In genomic region chr7:135194494-135195095, GRCh38 we compare ENCODE assay signal across 25 cellular contexts. TPM values are rescaled to one million over a fixed set of nuclear protein-coding genes. Genes with fewer than 3 reads are reported as not detected.
A peak's percentile ranks its signal among the peaks of the same experiment; 100 is the strongest.
DNase-seq lines count a peak whose midpoint lies in the region; ATAC-seq and TF ChIP-seq lines count a peak whose summit lies in the region.
"Had no signal": no experiment of that assay in that cellular context is flagged by ENCODE, and none has a peak within 500 bp of the region (broad histone marks: within the 10 kb centered on the region; RNA-seq: fewer than 3 reads in every experiment).

No MANE protein-coding gene starts in this region.

- intact Hi-C loops in breast epithelium (cut with DNase I; ENCODE audit: low total_unique reads), result no loop called here
- intact Hi-C loops in MCF 10A (cut with micrococcal nuclease), result no loop called here

- H3K9me3 ChIP-seq in breast epithelium (no peaks in the 10 kb centered on the region), gastroesophageal sphincter (no peaks in the 10 kb centered on the region)
- H3K9me3 ChIP-seq: A549 had no signal

- H3K4me3 ChIP-seq in breast epithelium (no peak overlapping the region), gastroesophageal sphincter (no peak overlapping the region)
- H3K4me3 ChIP-seq: A549 had no signal

- TF ChIP-seq EP300 in gastroesophageal sphincter (IDR thresholded peaks at IDR 0.05), result no peak

- H3K36me3 ChIP-seq in breast epithelium (no peaks in the 10 kb centered on the region), gastroesophageal sphincter (peaks cover 0 to 96% of the 10 kb centered on the region in 2 donors)

- 72 to 84% methylated on average over 9 to 11 of the region's 12 CpGs for WGBS in gastroesophageal sphincter (ENCODE audit: low coverage in 1 of 2), 2 donors

- CTCF ChIA-PET in MCF 10A (lab: Yijun Ruan, JAX) (interaction anchor here (0.6 to 1.2 kb wide), 2 partner anchors 14 to 17 kb away, joined by 3 to 4 read pairs; no protein-coding TSS in a partner anchor), WTC11 (lab: Charles Lee) (interaction anchor here (1.3 kb wide), 1 partner anchor 80 kb away, joined by 3 read pairs; no protein-coding TSS in a partner anchor), GM10248 (lab: Yijun Ruan, JAX) (interaction anchor here (0.9 to 4.3 kb wide), 4 partner anchors 8 to 25 kb away, joined by 3 to 17 read pairs (median 8); partner anchors contain the start of gene CYREN)

- ATAC-seq in WTC11, result no peak
- no peak for ATAC-seq in gastroesophageal sphincter
- ATAC-seq: A549; left colon; natural killer cell treated with Interleukin-12 subunit alpha and Interleukin-12 subunit beta and Interleukin-15 and Interleukin-18, amount 100 ng/mL, for 72 hours had no signal

- TF ChIP-seq CTCF in breast epithelium (IDR thresholded peaks at IDR 0.05) (no peak), MCF 10A (IDR thresholded peaks at IDR 0.05; ENCODE audit: unreplicated experiment) (no peak), WTC11 (IDR thresholded peaks at IDR 0.05) (no peak), gastroesophageal sphincter (IDR thresholded peaks at IDR 0.05) (no peak), GM10248 (IDR thresholded peaks at IDR 0.05; ENCODE audit: control extremely low read depth, extremely low read depth, low read depth, missing control alignments) (no peak)

- H3K4me3 Mint-ChIP-seq in MCF 10A (ENCODE audit: unreplicated experiment) (no peak overlapping the region), WTC11 (no peak overlapping the region)
- H3K4me3 Mint-ChIP-seq: activated CD4-positive, alpha-beta T cell treated with anti-CD3 and anti-CD28 coated beads, Interleukin-2, amount 10 ng/mL, durations not matched to agents 24 days and 14 days; CD4-positive, alpha-beta T cell; endodermal cell; natural killer cell treated with Interleukin-12 subunit alpha and Interleukin-12 subunit beta and Interleukin-15 and Interleukin-18, amount 100 ng/mL, for 72 hours had no signal

- H3K36me3 Mint-ChIP-seq in MCF 10A (ENCODE audit: insufficient read depth, unreplicated experiment) (peaks cover 6% of the 10 kb centered on the region), WTC11 (peaks cover 28% of the 10 kb centered on the region)

- H3K27ac ChIP-seq in breast epithelium (peak overlapping the region; percentile 73 to 84), gastroesophageal sphincter (peak overlapping the region; percentile 15 to 77 (median 74))
- H3K27ac ChIP-seq: A549 had no signal

- H3K4me1 ChIP-seq in breast epithelium (no peaks in the 10 kb centered on the region), gastroesophageal sphincter (peaks cover 0 to 27% (median 0%) of the 10 kb centered on the region in 3 donors)
- H3K4me1 ChIP-seq: A549 had no signal

- H3K27me3 ChIP-seq in breast epithelium, result no peaks in the 10 kb centered on the region
- H3K27me3 ChIP-seq in gastroesophageal sphincter, result no peaks in the 10 kb centered on the region

- DNase-seq in breast epithelium (ENCODE audit: low spot score in 2 of 2), result no peak
- DNase-seq in MCF 10A (ENCODE audit: unreplicated experiment), result no peak
- DNase-seq in WTC11 (ENCODE audit: low spot score), result no peak
- no peak for DNase-seq in GM10248 (ENCODE audit: extremely low spot score)
- no peak for DNase-seq in DMS114 treated with DMSO at 0.1 percent for 48 hours (lab: John Stamatoyannopoulos, UW; ENCODE audit: unreplicated experiment)
- no peak for DNase-seq in Kasumi-1 (lab: John Stamatoyannopoulos, UW)
- DNase-seq in NOMO-1 treated with DMSO at 0.1 percent for 48 hours (lab: John Stamatoyannopoulos, UW; ENCODE audit: unreplicated experiment), result no peak
- DNase-seq: activated CD4-positive, alpha-beta T cell treated with anti-CD3 and anti-CD28 coated beads, Interleukin-2, amount 10 ng/mL, durations not matched to agents 24 days and 14 days; activated naive CD4-positive, alpha-beta T cell; activated T-cell treated with anti-CD3 and anti-CD28 coated beads for 4 hours; amygdala; CD4-positive, alpha-beta T cell; cerebellar nuclear complex; DMS153; endodermal cell; KBM-7; left colon; NCI-H2029 treated with DMSO at 0.1 percent for 48 hours; NCI-H510A treated with DMSO at 0.1 percent for 48 hours; stimulated activated CD4-positive, alpha-beta T cell treated with anti-CD3 and anti-CD28 coated beads, Interleukin-2, amount 100 ng/mL, for 24 hours had no signal

- POLR2A ChIA-PET in MCF 10A (lab: Yijun Ruan, JAX) (interaction anchor here (0.7 to 1.2 kb wide), 3 partner anchors 19 to 294 kb away, joined by 3 to 4 read pairs (median 3); no protein-coding TSS in a partner anchor), WTC11 (lab: Charles Lee) (no interaction called here), GM10248 (lab: Yijun Ruan, JAX) (no interaction called here)

- H3K4me1 Mint-ChIP-seq in MCF 10A (ENCODE audit: insufficient read depth, unreplicated experiment) (no peaks in the 10 kb centered on the region), WTC11 (peaks cover 5% of the 10 kb centered on the region)

- H3K9me3 Mint-ChIP-seq in MCF 10A (ENCODE audit: unreplicated experiment) (no peaks in the 10 kb centered on the region), WTC11 (no peaks in the 10 kb centered on the region)
- H3K9me3 Mint-ChIP-seq: activated CD4-positive, alpha-beta T cell treated with anti-CD3 and anti-CD28 coated beads, Interleukin-2, amount 10 ng/mL, durations not matched to agents 24 days and 14 days; CD4-positive, alpha-beta T cell; endodermal cell; natural killer cell treated with Interleukin-12 subunit alpha and Interleukin-12 subunit beta and Interleukin-15 and Interleukin-18, amount 100 ng/mL, for 72 hours had no signal

- H3K27ac Mint-ChIP-seq in MCF 10A (ENCODE audit: low read depth, unreplicated experiment), result no peak overlapping the region
- peak overlapping the region; percentile 17; the same call in 1 of the 2 replicates for H3K27ac Mint-ChIP-seq in WTC11
- H3K27ac Mint-ChIP-seq: CD4-positive, alpha-beta T cell; natural killer cell treated with Interleukin-12 subunit alpha and Interleukin-12 subunit beta and Interleukin-15 and Interleukin-18, amount 100 ng/mL, for 72 hours had no signal

- BruUV-seq in MCF 10A (replicated peaks; lab: Mats Ljungman, UMichigan), result no TSS peak

- H3K27me3 Mint-ChIP-seq in MCF 10A (ENCODE audit: insufficient read depth, unreplicated experiment) (no peaks in the 10 kb centered on the region), WTC11 (ENCODE audit: low read depth) (no peaks in the 10 kb centered on the region)
- H3K27me3 Mint-ChIP-seq: activated CD4-positive, alpha-beta T cell treated with anti-CD3 and anti-CD28 coated beads, Interleukin-2, amount 10 ng/mL, durations not matched to agents 24 days and 14 days; CD4-positive, alpha-beta T cell; natural killer cell treated with Interleukin-12 subunit alpha and Interleukin-12 subunit beta and Interleukin-15 and Interleukin-18, amount 100 ng/mL, for 72 hours had no signal

- no peak for TF ChIP-seq POLR2A in breast epithelium (IDR thresholded peaks at IDR 0.05)
- no peak for TF ChIP-seq POLR2A in gastroesophageal sphincter (IDR thresholded peaks at IDR 0.05)

TF ChIP-seq in WTC11, 78 proteins besides CTCF, POLR2A, EP300 and RAD21 (continues in another document):
- TF ChIP-seq GRHL2 (CRISPR knock-in tag; IDR thresholded peaks at IDR 0.05; ENCODE audit: insufficient replicate concordance, severe bottlenecking) (no peak), SP1 (CRISPR knock-in tag; conservative IDR thresholded peaks at IDR 0.05) (no peak), FOXP4 (CRISPR knock-in tag; IDR thresholded peaks at IDR 0.05) (no peak), ZNF425 (CRISPR knock-in tag; conservative IDR thresholded peaks at IDR 0.05) (no peak)

RNA-seq across cellular contexts. Expression of gene WDR91, which starts 16.7 kb away (rescaled TPM):
- total RNA-seq in breast epithelium, result 10 to 100 TPM; 21.4 to 26.5 (median 23.1) TPM
- total RNA-seq in MCF 10A (2022), result 6.7 and 7.3 TPM in 2 replicates
- 8.8 to 12.0 TPM (median 10.2 TPM) in 3 replicates for total RNA-seq in WTC11 (2021)
- total RNA-seq in gastroesophageal sphincter, result 10 to 100 TPM; 18.7 to 37.1 (median 30.0) TPM

RNA-seq across cellular contexts. Expression of gene CYREN, which starts 24.1 kb away (rescaled TPM):
- 10 to 100 TPM; 36.8 to 41.6 (median 41.6) TPM for total RNA-seq in breast epithelium
- total RNA-seq in MCF 10A (2022), result 66.0 and 71.0 TPM in 2 replicates
- 37.9 to 43.0 TPM (median 41.4 TPM) in 3 replicates for total RNA-seq in WTC11 (2021)
- total RNA-seq in gastroesophageal sphincter, result 10 to 100 TPM; 37.0 to 60.3 (median 49.7) TPM

RNA-seq across cellular contexts. Expression of gene STRA8, which starts 39.0 kb away (rescaled TPM):
- total RNA-seq in breast epithelium (not detected), MCF 10A (2022) (not detected in 2 replicates), WTC11 (2021) (not detected in 3 replicates), gastroesophageal sphincter (not detected)
- total RNA-seq: activated CD4-positive, alpha-beta T cell treated with anti-CD3 and anti-CD28 coated beads, Interleukin-2, amount 10 ng/mL, durations not matched to agents 24 days and 14 days; CD4-positive, alpha-beta T cell; endodermal cell; fibroblast of villous mesenchyme; left colon; natural killer cell treated with Interleukin-12 subunit alpha and Interleukin-12 subunit beta and Interleukin-15 and Interleukin-18, amount 100 ng/mL, for 72 hours; ureter had no signal

RNA-seq across cellular contexts. Expression of gene TMEM140, which starts 46.7 kb away (rescaled TPM):
- total RNA-seq in breast epithelium (10 to 100 TPM; 23.1 to 55.7 (median 52.8) TPM), MCF 10A (2022) (not detected in 2 replicates), WTC11 (2021) (0.11 to 0.14 TPM in 2 of 3 replicates, not detected in the other), gastroesophageal sphincter (10 to 100 TPM in 3 of 4 donors, 1 to 10 TPM in 1; 9.3 to 21.8 (median 16.0) TPM)
- total RNA-seq: endodermal cell had no signal
